Comparison of ENCODE assay signal across 17 cellular contexts in the genomic region with DNA sequence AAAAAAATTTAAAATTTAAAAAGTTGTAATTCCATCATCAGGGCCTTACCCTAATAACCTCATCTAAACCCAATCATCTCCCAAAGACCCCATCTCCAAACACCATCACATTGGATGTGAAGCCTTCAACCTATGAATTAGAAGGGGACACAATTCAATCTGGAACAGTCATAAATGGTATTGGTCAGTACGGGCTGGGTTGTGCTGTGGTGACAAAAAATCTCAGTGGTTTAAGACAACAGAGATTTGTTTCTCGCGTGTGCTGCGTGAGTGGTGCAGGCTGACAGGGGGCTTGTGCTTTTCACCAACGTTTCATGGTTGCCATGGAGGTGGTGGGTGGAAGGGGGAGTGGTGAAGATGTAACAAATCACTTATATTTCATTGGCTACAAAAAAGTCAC.
DNase-seq lines count a peak whose midpoint lies in the region; ATAC-seq, FAIRE-seq and TF ChIP-seq lines count a peak whose summit lies in the region.
"Had no signal": no experiment of that assay in that cellular context is flagged by ENCODE, and none has a peak within 500 bp of the region (broad histone marks: within the 10 kb centered on the region; RNA-seq: fewer than 3 reads in every experiment).

No MANE protein-coding gene starts in this region.

- TF ChIP-seq POLR2A in HepG2 (IDR thresholded peaks at IDR 0.05; ENCODE audit: insufficient read depth in 1 of 2, low read depth in 2 of 2, low read length in 2 of 2), result no peak
- TF ChIP-seq POLR2A in right lobe of liver (IDR thresholded peaks at IDR 0.05), result no peak

- H3K4me3 ChIP-seq in HepG2 (replicated peaks in 1 of 3; ENCODE audit: insufficient read depth in 1 of 3, low read depth in 2 of 3, low read length in 3 of 3) (no peak overlapping the region), right lobe of liver (no peak overlapping the region)
- H3K4me3 ChIP-seq: BLaER1, GM12878 had no signal

- H3K9ac ChIP-seq in HepG2 (ENCODE audit: insufficient read depth, low read depth, low read length), result no peak overlapping the region
- H3K9ac ChIP-seq: BLaER1 had no signal

- no peak overlapping the region for H3K4me2 ChIP-seq in HepG2 (ENCODE audit: low read depth, low read length)
- H3K4me2 ChIP-seq: BLaER1 had no signal

- no peaks in the 10 kb centered on the region for H3K79me2 ChIP-seq in HepG2 (ENCODE audit: insufficient read depth, low read length)

- ATAC-seq in HepG2, result no peak
- ATAC-seq in right lobe of liver, result no peak
- ATAC-seq in HG03460 (IDR thresholded peaks at IDR 0.05; ENCODE audit: unreplicated experiment), result no peak
- no peak for ATAC-seq in stimulated activated naive CD8-positive, alpha-beta T cell treated with anti-CD3 and anti-CD28 coated beads, Interleukin-15, Interleukin-2, amounts not matched to agents 100 U/mL and 50 U/mL, for 24 hours

- in situ Hi-C loops in HepG2 (cut with HindIII; ENCODE audit: extremely low pct_ligation_motif_present, low pct_unique_long_range_greater_than_20kb), result no loop called here

- H3K27ac ChIP-seq in HepG2 (ENCODE audit: extremely low read length, insufficient read depth, low read length), result no peak overlapping the region
- H3K27ac ChIP-seq in right lobe of liver, result no peak overlapping the region
- H3K27ac ChIP-seq: BLaER1 had no signal

- intact Hi-C loops in HepG2 (cut with micrococcal nuclease; ENCODE audit: unreplicated experiment) (loop anchor here (2.0 kb wide), 1 partner anchor 84 kb away; no protein-coding TSS in a partner anchor), right lobe of liver (cut with DNase I) (no loop called here), posterior vena cava (cut with DNase I) (no loop called here)

- TF ChIP-seq EP300 in HepG2 (IDR thresholded peaks at IDR 0.05; ENCODE audit: low read depth in 2 of 2, low read length in 2 of 2) (no peak), HepG2 (CRISPR knock-in tag; IDR thresholded peaks at IDR 0.05; ENCODE audit: borderline replicate concordance) (no peak)

- H3K9me3 ChIP-seq in HepG2 (ENCODE audit: low read length), result no peaks in the 10 kb centered on the region
- H3K9me3 ChIP-seq in right lobe of liver, result no peaks in the 10 kb centered on the region
- H3K9me3 ChIP-seq: BE2C, BLaER1 had no signal

- no peak for DNase-seq in HepG2 (ENCODE audit: low spot score)
- DNase-seq in right lobe of liver, result no peak
- peak; percentile 12 for DNase-seq in posterior vena cava (ENCODE audit: low spot score)
- DNase-seq in stimulated activated naive CD8-positive, alpha-beta T cell treated with anti-CD3 and anti-CD28 coated beads, Interleukin-15, Interleukin-2, amounts not matched to agents 100 U/mL and 50 U/mL, for 24 hours, result no peak
- DNase-seq: 8988T; CD4-positive, alpha-beta memory T cell; CD8-positive, alpha-beta memory T cell; DMS 273 treated with DMSO at 0.1 percent for 48 hours; DMS79; GDM1 had no signal

- POLR2A ChIA-PET in HepG2 (lab: Yijun Ruan, JAX), result interaction anchor here (1.2 to 2.1 kb wide), 2 partner anchors 26 to 55 kb away, joined by 3 to 16 read pairs; no protein-coding TSS in a partner anchor

- H3K4me1 ChIP-seq in HepG2 (ENCODE audit: insufficient read depth, low read length) (peaks cover 72% of the 10 kb centered on the region), right lobe of liver (peaks cover 0 to 38% (median 15%) of the 10 kb centered on the region in 4 donors)
- H3K4me1 ChIP-seq: BE2C, BLaER1 had no signal

- H2AFZ ChIP-seq in HepG2 (ENCODE audit: low read length), result no peak overlapping the region

- no TSS peak for BruUV-seq in HepG2 (replicated peaks; lab: Mats Ljungman, UMichigan)

- CTCF ChIA-PET in HepG2 (lab: Yijun Ruan, JAX; ENCODE audit: low intra/inter-chr PET ratio, low total read pairs), result interaction anchor here (1.1 to 2.2 kb wide), 4 partner anchors 32 to 177 kb away, joined by 3 to 9 read pairs (median 5); no protein-coding TSS in a partner anchor

- no peaks in the 10 kb centered on the region for H4K20me1 ChIP-seq in HepG2 (ENCODE audit: insufficient read depth, low read length)
- H4K20me1 ChIP-seq: BLaER1 had no signal

- TF ChIP-seq CTCF in HepG2 (CRISPR knock-in tag; IDR thresholded peaks at IDR 0.05), result no peak
- no peak for TF ChIP-seq CTCF in right lobe of liver (IDR thresholded peaks at IDR 0.05)

- FAIRE-seq in HepG2 (lab: Jason Lieb, UNC), result no peak
- FAIRE-seq: A204.1, GM12878, GM12892, GM19239 had no signal

- TF ChIP-seq RAD21 in HepG2 (CRISPR knock-in tag; IDR thresholded peaks at IDR 0.05), result no peak

- H3K27me3 ChIP-seq in HepG2 (ENCODE audit: control insufficient read depth in 1 of 2, insufficient read depth in 2 of 2, low read length in 2 of 2), result peaks cover 0 to 5% of the 10 kb centered on the region in 2 experiments; a peak in 1 of 5 replicates
- H3K27me3 ChIP-seq in right lobe of liver, result no peaks in the 10 kb centered on the region
- H3K27me3 ChIP-seq: BE2C, BLaER1 had no signal

- H3K36me3 ChIP-seq in HepG2 (replicated peaks in 1 of 2; ENCODE audit: control insufficient read depth in 1 of 2, insufficient read depth in 2 of 2, low read length in 2 of 2) (no peaks in the 10 kb centered on the region), right lobe of liver (no peaks in the 10 kb centered on the region)
- H3K36me3 ChIP-seq: BE2C, BLaER1 had no signal

- WGBS in HepG2 (ENCODE audit: low lambda C conversion rate), result 68% methylated on average over 5 of the region's 5 CpGs
- WGBS in right lobe of liver (ENCODE audit: insufficient coverage, low coverage, low lambda C conversion rate, missing lambda C conversion rate), result 91% methylated on average over 5 of the region's 5 CpGs

TF ChIP-seq in HepG2, 621 proteins besides CTCF, POLR2A, EP300 and RAD21:
- TF ChIP-seq ZNF12 (CRISPR knock-in tag; IDR thresholded peaks at IDR 0.05), result peak; percentile 91
- TF ChIP-seq XRCC5 (optimal IDR thresholded peaks at IDR 0.05; ENCODE audit: low read length), result no peak
TF ChIP-seq in HepG2: peak in this region for 1.
